12 cellular contexts compared by ENCODE assay signal in the genomic region with DNA sequence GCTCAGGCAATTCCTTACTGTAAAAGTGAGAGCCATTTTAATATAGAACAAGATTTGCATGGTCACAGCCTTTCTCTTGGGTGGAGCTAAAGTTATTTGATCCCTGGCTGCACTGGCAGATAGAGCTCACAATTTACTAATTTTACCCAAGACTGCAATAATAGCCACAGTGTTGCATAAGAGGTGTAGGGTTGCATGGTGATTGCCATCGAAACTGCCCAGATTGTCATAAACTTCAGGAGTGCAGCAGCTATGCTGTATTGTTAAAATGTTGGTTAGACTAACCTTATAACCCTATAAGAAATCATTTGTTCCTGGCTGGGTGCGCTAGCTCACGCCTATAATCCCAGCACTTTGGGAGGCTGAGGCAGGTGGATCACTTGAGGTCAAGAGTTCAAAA. TPM values are rescaled to one million over a fixed set of nuclear protein-coding genes. Genes with fewer than 3 reads are reported as not detected.
A peak's percentile ranks its signal among the peaks of the same experiment; 100 is the strongest.
DNase-seq lines count a peak whose midpoint lies in the region; ATAC-seq, FAIRE-seq and TF ChIP-seq lines count a peak whose summit lies in the region.
"Had no signal": no experiment of that assay in that cellular context is flagged by ENCODE, and none has a peak within 500 bp of the region (broad histone marks: within the 10 kb centered on the region; RNA-seq: fewer than 3 reads in every experiment).

No MANE protein-coding gene starts in this region.

- H3K36me3 ChIP-seq in gastrocnemius medialis, result peaks cover 0 to 22% of the 10 kb centered on the region in 2 donors
- no peaks in the 10 kb centered on the region; the same call in 1 of the 2 replicates for H3K36me3 ChIP-seq in Caco-2 (ENCODE audit: control insufficient read depth, insufficient read depth, low read length)

- FAIRE-seq in frontal cortex (lab: Jason Lieb, UNC), result no peak
- FAIRE-seq: islet of Langerhans had no signal

- ATAC-seq in gastrocnemius medialis, result peak; percentile 85 to 90
- no peak for ATAC-seq in activated naive CD8-positive, alpha-beta T cell treated with anti-CD3 and anti-CD28 coated beads, Interleukin-2, amount 50 U/mL, for 24 hours
- ATAC-seq in GM18868 (IDR thresholded peaks at IDR 0.05; ENCODE audit: unreplicated experiment), result no peak
- ATAC-seq: Panc1 had no signal

- no peak overlapping the region for H3K27ac Mint-ChIP-seq in Caco-2 (ENCODE audit: unreplicated experiment)
- H3K27ac Mint-ChIP-seq in activated naive CD8-positive, alpha-beta T cell treated with anti-CD3 and anti-CD28 coated beads, Interleukin-2, amount 50 U/mL, for 24 hours, result no peak overlapping the region

- H3K36me3 Mint-ChIP-seq in Caco-2 (ENCODE audit: insufficient read depth, unreplicated experiment), result peaks cover 36% of the 10 kb centered on the region
- peaks cover 8% of the 10 kb centered on the region for H3K36me3 Mint-ChIP-seq in activated naive CD8-positive, alpha-beta T cell treated with anti-CD3 and anti-CD28 coated beads, Interleukin-2, amount 50 U/mL, for 24 hours (ENCODE audit: low read depth)

- intact Hi-C loops in gastrocnemius medialis (cut with DNase I; ENCODE audit: low total_unique reads) (loop anchor here (10.0 kb wide), 1 partner anchor 393 kb away; a partner anchor contains a TSS), Caco-2 (cut with micrococcal nuclease; ENCODE audit: unreplicated experiment) (no loop called here)

- H3K27me3 ChIP-seq in gastrocnemius medialis, result no peaks in the 10 kb centered on the region
- no peaks in the 10 kb centered on the region for H3K27me3 ChIP-seq in Caco-2 (replicated peaks; ENCODE audit: control insufficient read depth, insufficient read depth, low read length)
- H3K27me3 ChIP-seq: testis had no signal

- POLR2A ChIA-PET in Caco-2 (lab: Charles Lee), result interaction anchor here (0.5 kb wide), 1 partner anchor 48 kb away, joined by 3 read pairs; no protein-coding TSS in a partner anchor

- no TSS peak for BruUV-seq in Caco-2 (replicated peaks; lab: Mats Ljungman, UMichigan)

- peaks cover 82 to 85% of the 10 kb centered on the region in 2 donors for H3K4me1 ChIP-seq in gastrocnemius medialis
- H3K4me1 ChIP-seq in Caco-2, result peaks cover 43% of the 10 kb centered on the region

- H3K9me3 ChIP-seq in gastrocnemius medialis (no peaks in the 10 kb centered on the region), Caco-2 (no peaks in the 10 kb centered on the region)
- H3K9me3 ChIP-seq: testis had no signal

- TF ChIP-seq POLR2A in erythroblast (IDR thresholded peaks at IDR 0.05; ENCODE audit: low read length) (no peak), gastrocnemius medialis (IDR thresholded peaks at IDR 0.05) (no peak)

- H3K4me3 ChIP-seq in gastrocnemius medialis, result peak overlapping the region in 2 of 4 donors; percentile 4 to 36
- no peak overlapping the region for H3K4me3 ChIP-seq in Caco-2 (ENCODE audit: low read depth, low read length)
- H3K4me3 ChIP-seq: testis had no signal

- peak overlapping the region; percentile 93 to 97 (median 95) for H3K27ac ChIP-seq in gastrocnemius medialis
- H3K27ac ChIP-seq: testis had no signal

- in situ Hi-C loops in gastrocnemius medialis (cut with MboI; ENCODE audit: low sequenced_read_pairs in 4 of 4), result no loop called here

- no peaks in the 10 kb centered on the region for H3K27me3 Mint-ChIP-seq in Caco-2 (ENCODE audit: insufficient read depth, unreplicated experiment)
- H3K27me3 Mint-ChIP-seq in activated naive CD8-positive, alpha-beta T cell treated with anti-CD3 and anti-CD28 coated beads, Interleukin-2, amount 50 U/mL, for 24 hours, result no peaks in the 10 kb centered on the region
- H3K27me3 Mint-ChIP-seq: central memory CD8-positive, alpha-beta T cell had no signal

- CTCF ChIA-PET in Caco-2 (lab: Charles Lee), result no interaction called here

- H3K4me3 Mint-ChIP-seq in Caco-2 (ENCODE audit: unreplicated experiment), result no peak overlapping the region
- H3K4me3 Mint-ChIP-seq in activated naive CD8-positive, alpha-beta T cell treated with anti-CD3 and anti-CD28 coated beads, Interleukin-2, amount 50 U/mL, for 24 hours, result no peak overlapping the region
- H3K4me3 Mint-ChIP-seq: central memory CD8-positive, alpha-beta T cell had no signal

- no peaks in the 10 kb centered on the region for H3K9me3 Mint-ChIP-seq in Caco-2 (ENCODE audit: unreplicated experiment)
- no peaks in the 10 kb centered on the region for H3K9me3 Mint-ChIP-seq in activated naive CD8-positive, alpha-beta T cell treated with anti-CD3 and anti-CD28 coated beads, Interleukin-2, amount 50 U/mL, for 24 hours
- H3K9me3 Mint-ChIP-seq: central memory CD8-positive, alpha-beta T cell had no signal

- DNase-seq in GM04503 (ENCODE audit: low read depth) (peak; percentile 47), NCI-H460 (ENCODE audit: extremely low read depth, low read depth) (peak; percentile 31), erythroblast (lab: John Stamatoyannopoulos, UW) (peak; percentile 18 to 61), gastrocnemius medialis (peak; percentile 53 to 69), Caco-2 (no peak), frontal cortex (ENCODE audit: low spot score in 2 of 2) (no peak)
- DNase-seq in activated naive CD8-positive, alpha-beta T cell treated with anti-CD3 and anti-CD28 coated beads, Interleukin-2, amount 50 U/mL, for 24 hours, result no peak
- DNase-seq: testis had no signal

- TF ChIP-seq CTCF in gastrocnemius medialis (IDR thresholded peaks at IDR 0.05 in 4 of 5, conservative IDR thresholded peaks at IDR 0.05 in 1 of 5), result no peak
- no peak for TF ChIP-seq CTCF in Caco-2 (IDR thresholded peaks at IDR 0.05; ENCODE audit: insufficient read depth in 1 of 2, low read depth in 1 of 2, low read length in 1 of 2, severe bottlenecking in 1 of 2, unreplicated experiment in 1 of 2)

- peaks cover 7% of the 10 kb centered on the region for H3K4me1 Mint-ChIP-seq in Caco-2 (ENCODE audit: low read depth, unreplicated experiment)
- H3K4me1 Mint-ChIP-seq in activated naive CD8-positive, alpha-beta T cell treated with anti-CD3 and anti-CD28 coated beads, Interleukin-2, amount 50 U/mL, for 24 hours, result peaks cover 5% of the 10 kb centered on the region

RNA-seq across cellular contexts. Expression of a gene that starts 50.0 kb away (rescaled TPM):
- total RNA-seq in NCI-H460 (2014; rRNA removed; shearing (Covaris generic)), result 73.9 and 75.7 TPM in 2 replicates
- 72.8 and 103 TPM in 2 replicates for polyA plus RNA-seq in NCI-H460 (2014; cell fraction: nucleus; rRNA removed)
- total RNA-seq in gastrocnemius medialis, result 100 to 1,000 TPM; 129 to 299 (median 210) TPM
- 92.2 and 113 TPM in 2 replicates for total RNA-seq in Caco-2 (2022)
- total RNA-seq in frontal cortex, result 11.4 TPM

Comparison
In these comparisons a context has a peak if more than half of its experiments do, and no peak if none do; other contexts are left out.
1. DNase-seq: peak in GM04503 (single experiment), NCI-H460 (single experiment), erythroblast (2 of 2) and gastrocnemius medialis (2 of 2); none in Caco-2 (0 of 2), activated naive CD8-positive, alpha-beta T cell treated with anti-CD3 and anti-CD28 coated beads, Interleukin-2, amount 50 U/mL, for 24 hours (single experiment) and frontal cortex (0 of 2).
2. ATAC-seq: peak in gastrocnemius medialis (2 of 2); none in activated naive CD8-positive, alpha-beta T cell treated with anti-CD3 and anti-CD28 coated beads, Interleukin-2, amount 50 U/mL, for 24 hours (single experiment) and GM18868 (single experiment).